ENCODE assay signal across 2 cellular contexts in genomic region chr6:41326092-41326491, GRCh38.
TF ChIP-seq lines count a peak whose summit lies in the region.

No MANE protein-coding gene starts in this region.

TF ChIP-seq in HepG2, 621 proteins besides CTCF, POLR2A, EP300 and RAD21:
- TF ChIP-seq ISX (CRISPR knock-in tag; conservative IDR thresholded peaks at IDR 0.05) (no peak), ATF7 (IDR thresholded peaks at IDR 0.05) (peak; percentile 62; the same call in 1 of the 2 replicates), ATF7 (CRISPR knock-in tag; IDR thresholded peaks at IDR 0.05) (no peak), CREB1 (IDR thresholded peaks at IDR 0.05) (peak; percentile 59; the same call in 1 of the 2 replicates), CREB1 (CRISPR knock-in tag; IDR thresholded peaks at IDR 0.05) (no peak)
- TF ChIP-seq, protein P1, sequence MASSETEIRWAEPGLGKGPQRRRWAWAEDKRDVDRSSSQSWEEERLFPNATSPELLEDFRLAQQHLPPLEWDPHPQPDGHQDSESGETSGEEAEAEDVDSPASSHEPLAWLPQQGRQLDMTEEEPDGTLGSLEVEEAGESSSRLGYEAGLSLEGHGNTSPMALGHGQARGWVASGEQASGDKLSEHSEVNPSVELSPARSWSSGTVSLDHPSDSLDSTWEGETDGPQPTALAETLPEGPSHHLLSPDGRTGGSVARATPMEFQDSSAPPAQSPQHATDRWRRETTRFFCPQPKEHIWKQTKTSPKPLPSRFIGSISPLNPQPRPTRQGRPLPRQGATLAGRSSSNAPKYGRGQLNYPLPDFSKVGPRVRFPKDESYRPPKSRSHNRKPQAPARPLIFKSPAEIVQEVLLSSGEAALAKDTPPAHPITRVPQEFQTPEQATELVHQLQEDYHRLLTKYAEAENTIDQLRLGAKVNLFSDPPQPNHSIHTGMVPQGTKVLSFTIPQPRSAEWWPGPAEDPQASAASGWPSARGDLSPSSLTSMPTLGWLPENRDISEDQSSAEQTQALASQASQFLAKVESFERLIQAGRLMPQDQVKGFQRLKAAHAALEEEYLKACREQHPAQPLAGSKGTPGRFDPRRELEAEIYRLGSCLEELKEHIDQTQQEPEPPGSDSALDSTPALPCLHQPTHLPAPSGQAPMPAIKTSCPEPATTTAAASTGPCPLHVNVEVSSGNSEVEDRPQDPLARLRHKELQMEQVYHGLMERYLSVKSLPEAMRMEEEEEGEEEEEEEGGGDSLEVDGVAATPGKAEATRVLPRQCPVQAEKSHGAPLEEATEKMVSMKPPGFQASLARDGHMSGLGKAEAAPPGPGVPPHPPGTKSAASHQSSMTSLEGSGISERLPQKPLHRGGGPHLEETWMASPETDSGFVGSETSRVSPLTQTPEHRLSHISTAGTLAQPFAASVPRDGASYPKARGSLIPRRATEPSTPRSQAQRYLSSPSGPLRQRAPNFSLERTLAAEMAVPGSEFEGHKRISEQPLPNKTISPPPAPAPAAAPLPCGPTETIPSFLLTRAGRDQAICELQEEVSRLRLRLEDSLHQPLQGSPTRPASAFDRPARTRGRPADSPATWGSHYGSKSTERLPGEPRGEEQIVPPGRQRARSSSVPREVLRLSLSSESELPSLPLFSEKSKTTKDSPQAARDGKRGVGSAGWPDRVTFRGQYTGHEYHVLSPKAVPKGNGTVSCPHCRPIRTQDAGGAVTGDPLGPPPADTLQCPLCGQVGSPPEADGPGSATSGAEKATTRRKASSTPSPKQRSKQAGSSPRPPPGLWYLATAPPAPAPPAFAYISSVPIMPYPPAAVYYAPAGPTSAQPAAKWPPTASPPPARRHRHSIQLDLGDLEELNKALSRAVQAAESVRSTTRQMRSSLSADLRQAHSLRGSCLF (CRISPR knock-in tag; IDR thresholded peaks at IDR 0.05; ENCODE audit: borderline replicate concordance) = no peak
- TF ChIP-seq, protein P2, sequence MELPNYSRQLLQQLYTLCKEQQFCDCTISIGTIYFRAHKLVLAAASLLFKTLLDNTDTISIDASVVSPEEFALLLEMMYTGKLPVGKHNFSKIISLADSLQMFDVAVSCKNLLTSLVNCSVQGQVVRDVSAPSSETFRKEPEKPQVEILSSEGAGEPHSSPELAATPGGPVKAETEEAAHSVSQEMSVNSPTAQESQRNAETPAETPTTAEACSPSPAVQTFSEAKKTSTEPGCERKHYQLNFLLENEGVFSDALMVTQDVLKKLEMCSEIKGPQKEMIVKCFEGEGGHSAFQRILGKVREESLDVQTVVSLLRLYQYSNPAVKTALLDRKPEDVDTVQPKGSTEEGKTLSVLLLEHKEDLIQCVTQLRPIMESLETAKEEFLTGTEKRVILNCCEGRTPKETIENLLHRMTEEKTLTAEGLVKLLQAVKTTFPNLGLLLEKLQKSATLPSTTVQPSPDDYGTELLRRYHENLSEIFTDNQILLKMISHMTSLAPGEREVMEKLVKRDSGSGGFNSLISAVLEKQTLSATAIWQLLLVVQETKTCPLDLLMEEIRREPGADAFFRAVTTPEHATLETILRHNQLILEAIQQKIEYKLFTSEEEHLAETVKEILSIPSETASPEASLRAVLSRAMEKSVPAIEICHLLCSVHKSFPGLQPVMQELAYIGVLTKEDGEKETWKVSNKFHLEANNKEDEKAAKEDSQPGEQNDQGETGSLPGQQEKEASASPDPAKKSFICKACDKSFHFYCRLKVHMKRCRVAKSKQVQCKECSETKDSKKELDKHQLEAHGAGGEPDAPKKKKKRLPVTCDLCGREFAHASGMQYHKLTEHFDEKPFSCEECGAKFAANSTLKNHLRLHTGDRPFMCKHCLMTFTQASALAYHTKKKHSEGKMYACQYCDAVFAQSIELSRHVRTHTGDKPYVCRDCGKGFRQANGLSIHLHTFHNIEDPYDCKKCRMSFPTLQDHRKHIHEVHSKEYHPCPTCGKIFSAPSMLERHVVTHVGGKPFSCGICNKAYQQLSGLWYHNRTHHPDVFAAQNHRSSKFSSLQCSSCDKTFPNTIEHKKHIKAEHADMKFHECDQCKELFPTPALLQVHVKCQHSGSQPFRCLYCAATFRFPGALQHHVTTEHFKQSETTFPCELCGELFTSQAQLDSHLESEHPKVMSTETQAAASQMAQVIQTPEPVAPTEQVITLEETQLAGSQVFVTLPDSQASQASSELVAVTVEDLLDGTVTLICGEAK (IDR thresholded peaks at IDR 0.05) = no peak
- TF ChIP-seq, protein P2 (CRISPR knock-in tag; IDR thresholded peaks at IDR 0.05) = peak; percentile 80

TF ChIP-seq in H1, 55 proteins besides CTCF, POLR2A, EP300 and RAD21:
- TF ChIP-seq KDM5A (IDR thresholded peaks at IDR 0.05; ENCODE audit: low read length) = no peak
- TF ChIP-seq SUZ12 (IDR thresholded peaks at IDR 0.05; ENCODE audit: low read length) = no peak
- TF ChIP-seq CBX5 (IDR thresholded peaks at IDR 0.05; ENCODE audit: low read depth, low read length) = no peak
- TF ChIP-seq CHD1 (IDR thresholded peaks at IDR 0.05; ENCODE audit: low read depth, low read length) = no peak
- no peak for TF ChIP-seq EZH2 (IDR thresholded peaks at IDR 0.05; ENCODE audit: low read depth, low read length, severe bottlenecking)
- TF ChIP-seq TBP (IDR thresholded peaks at IDR 0.05; ENCODE audit: low read depth, low read length) = no peak
- no peak for TF ChIP-seq GABPA (IDR thresholded peaks at IDR 0.05; ENCODE audit: borderline replicate concordance, insufficient read depth, low read length)
